In the genomic region with DNA sequence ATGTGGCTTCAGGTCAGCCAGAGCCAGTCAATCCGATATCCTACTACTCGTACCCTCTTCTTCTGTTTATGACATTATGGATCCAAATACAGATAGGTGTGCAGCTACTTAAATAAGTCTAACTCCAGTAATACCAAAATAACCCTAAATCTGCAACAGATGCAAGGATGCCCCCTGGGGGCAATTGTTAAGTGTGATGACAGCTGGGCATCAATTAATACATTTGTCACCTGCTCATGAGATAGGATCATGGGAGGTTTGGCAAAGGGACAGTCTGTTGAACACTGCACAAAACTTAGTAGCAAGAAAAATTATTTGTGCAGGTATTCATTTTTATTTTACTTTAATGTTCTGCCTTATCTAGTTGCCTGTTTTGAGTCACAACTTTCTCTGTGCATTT, we compare ENCODE assay signal across 15 cellular contexts.
DNase-seq lines count a peak whose midpoint lies in the region; ATAC-seq and TF ChIP-seq lines count a peak whose summit lies in the region.
"Had no signal": no experiment of that assay in that cellular context is flagged by ENCODE, and none has a peak within 500 bp of the region (broad histone marks: within the 10 kb centered on the region; RNA-seq: fewer than 3 reads in every experiment).

No MANE protein-coding gene starts in this region.

- no peaks in the 10 kb centered on the region for H3K36me3 ChIP-seq in mucosa of descending colon (ENCODE audit: low read depth)
- H3K36me3 ChIP-seq: SJSA1 had no signal

- H3K9me3 ChIP-seq in mucosa of descending colon, result no peaks in the 10 kb centered on the region
- H3K9me3 ChIP-seq: heart right ventricle, SJSA1 had no signal

- intact Hi-C loops in head of caudate nucleus (cut with DNase I) (no loop called here), mucosa of descending colon (cut with DNase I, micrococcal nuclease) (no loop called here)

- DNase-seq in D341Med (ENCODE audit: low spot score), result peak; percentile 52
- peak; percentile 52 for DNase-seq in LHCN-M2 (ENCODE audit: low read depth)
- DNase-seq in NCI-H748 treated with DMSO at 0.1 percent for 48 hours (lab: John Stamatoyannopoulos, UW), result peak; percentile 59
- DNase-seq in dermis blood vessel endothelial cell, result peak; percentile 15
- no peak for DNase-seq in head of caudate nucleus
- DNase-seq in mucosa of descending colon, result no peak
- DNase-seq in NCI-H526 (lab: John Stamatoyannopoulos, UW), result no peak
- no peak for DNase-seq in SW 1271 (lab: John Stamatoyannopoulos, UW)
- DNase-seq: aorta; heart right ventricle; NCI-H1436; NK-92 treated with Interleukin-12 subunit alpha and Interleukin-12 subunit beta, amount 100 ng/mL, for 24 hours; occipital lobe; trophoblast cell had no signal

- no peak for ATAC-seq in mucosa of descending colon
- ATAC-seq: heart right ventricle had no signal

- no peak overlapping the region for H3K4me3 ChIP-seq in mucosa of descending colon
- H3K4me3 ChIP-seq: heart right ventricle, SJSA1 had no signal

- H3K4me1 ChIP-seq in mucosa of descending colon (ENCODE audit: low read depth), result no peaks in the 10 kb centered on the region
- H3K4me1 ChIP-seq: heart right ventricle, SJSA1 had no signal

- TF ChIP-seq CTCF in mucosa of descending colon (IDR thresholded peaks at IDR 0.05), result no peak

Comparison
In these comparisons a context has a peak if more than half of its experiments do, and no peak if none do; other contexts are left out.
1. DNase-seq: peak in D341Med (single experiment), LHCN-M2 (single experiment), NCI-H748 treated with DMSO at 0.1 percent for 48 hours (single experiment) and dermis blood vessel endothelial cell (single experiment); none in head of caudate nucleus (0 of 42), mucosa of descending colon (0 of 3), NCI-H526 (0 of 2) and SW 1271 (0 of 2).